ENCODE assay signal across 15 cellular contexts in genomic region chr7:73311421-73311820, GRCh38. TPM values are rescaled to one million over a fixed set of nuclear protein-coding genes. Genes with fewer than 3 reads are reported as not detected.
"Had no signal": no experiment of that assay in that cellular context is flagged by ENCODE, and none has a peak within 500 bp of the region (broad histone marks: within the 10 kb centered on the region; RNA-seq: fewer than 3 reads in every experiment).

No MANE protein-coding gene starts in this region.

RNA-seq across cellular contexts. Expression of gene TRIM50, which starts 16.5 kb away (rescaled TPM):
- total RNA-seq: cerebellum, esophagus mucosa, kidney epithelial cell, myocyte, smooth muscle cell had no signal
- polyA plus RNA-seq: mammary epithelial cell; naive thymus-derived CD8-positive, alpha-beta T cell; smooth muscle cell had no signal

RNA-seq across cellular contexts. Expression of gene FKBP6, which starts 16.5 kb away (rescaled TPM):
- total RNA-seq: cerebellum; esophagus mucosa; heart right ventricle; kidney epithelial cell; left cardiac atrium; mammary epithelial cell; mesenteric fat pad; naive thymus-derived CD8-positive, alpha-beta T cell; occipital lobe; pancreas; posterior vena cava; right lobe of liver; smooth muscle cell; urinary bladder had no signal
- polyA plus RNA-seq: heart right ventricle; naive thymus-derived CD8-positive, alpha-beta T cell; smooth muscle cell; urinary bladder had no signal
